Comparison of ENCODE assay signal across 15 cellular contexts in the genomic region with DNA sequence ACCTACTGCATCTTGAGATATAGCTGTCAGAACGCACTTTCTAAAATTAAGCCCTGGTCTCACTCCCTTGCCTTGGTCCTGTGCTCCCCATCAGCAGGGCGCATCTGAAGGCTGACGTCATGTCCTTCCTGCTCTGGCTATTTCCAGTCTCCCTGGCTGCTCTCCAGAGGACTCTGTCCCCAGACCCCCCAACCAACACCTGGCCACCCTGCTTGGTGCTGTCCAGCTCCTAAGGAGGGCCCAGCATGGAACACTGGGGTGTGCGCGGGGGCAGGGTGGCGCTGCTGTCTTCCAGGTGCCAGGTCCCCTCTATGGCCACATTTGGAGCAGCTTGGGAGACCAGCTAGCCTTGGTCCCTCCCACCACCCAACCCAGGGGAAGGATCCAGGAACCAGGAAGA. TPM values are rescaled to one million over a fixed set of nuclear protein-coding genes. Genes with fewer than 3 reads are reported as not detected.
"Had no signal": no experiment of that assay in that cellular context is flagged by ENCODE, and none has a peak within 500 bp of the region (broad histone marks: within the 10 kb centered on the region; RNA-seq: fewer than 3 reads in every experiment).

No MANE protein-coding gene starts in this region.

- ATAC-seq: activated CD4-positive, CD25-positive, alpha-beta regulatory T cell treated with anti-CD3 and anti-CD28 coated beads, Interleukin-2, amount 50 U/mL, for 24 hours; activated CD8-positive, alpha-beta memory T cell treated with anti-CD3 and anti-CD28 coated beads, Interleukin-2, amount 10 ng/mL, durations not matched to agents 7 days and 5 days; pancreas; stimulated activated memory B cell treated with anti-CD40 and anti-IgM and Interleukin-4, amounts not matched to agents 10 μg/mL and 1 μg/mL and 100 μg/mL, for 72 hours had no signal

- H3K36me3 Mint-ChIP-seq: activated CD8-positive, alpha-beta memory T cell treated with anti-CD3 and anti-CD28 coated beads, Interleukin-2, amount 10 ng/mL, durations not matched to agents 7 days and 5 days; stimulated activated memory B cell treated with anti-CD40 and anti-IgM and Interleukin-4, amounts not matched to agents 10 μg/mL and 1 μg/mL and 100 μg/mL, for 72 hours had no signal

- H3K27ac ChIP-seq: esophagus muscularis mucosa, pancreas, thyroid gland, uterus had no signal

- H3K36me3 ChIP-seq: pancreas, thyroid gland, uterus had no signal

- H3K9me3 ChIP-seq: esophagus muscularis mucosa, pancreas, thyroid gland, uterus had no signal

- H3K4me1 ChIP-seq: pancreas, thyroid gland, uterus had no signal

- H3K9me3 Mint-ChIP-seq: nephron progenitor cell; stimulated activated memory B cell treated with anti-CD40 and anti-IgM and Interleukin-4, amounts not matched to agents 10 μg/mL and 1 μg/mL and 100 μg/mL, for 72 hours had no signal

- H3K4me3 ChIP-seq: esophagus muscularis mucosa, pancreas, thyroid gland, uterus had no signal

- H3K4me1 Mint-ChIP-seq: activated CD8-positive, alpha-beta memory T cell treated with anti-CD3 and anti-CD28 coated beads, Interleukin-2, amount 10 ng/mL, durations not matched to agents 7 days and 5 days; stimulated activated memory B cell treated with anti-CD40 and anti-IgM and Interleukin-4, amounts not matched to agents 10 μg/mL and 1 μg/mL and 100 μg/mL, for 72 hours had no signal

- DNase-seq: activated CD4-positive, alpha-beta T cell treated with anti-CD3 and anti-CD28 coated beads, Interleukin-2, amount 50 U/mL, for 48 hours; activated CD8-positive, alpha-beta memory T cell treated with anti-CD3 and anti-CD28 coated beads, Interleukin-2, amount 10 ng/mL, durations not matched to agents 7 days and 5 days; activated naive CD4-positive, alpha-beta T cell treated with anti-CD3 and anti-CD28 coated beads, Interleukin-2, amount 50 U/mL, for 16 hours; activated T-cell treated with anti-CD3 and anti-CD28 coated beads, Interleukin-2, amount 50 U/mL, for 1 hour; hippocampal formation; kidney; nephron progenitor cell; pancreas; uterus had no signal

- H3K27ac Mint-ChIP-seq: activated CD8-positive, alpha-beta memory T cell treated with anti-CD3 and anti-CD28 coated beads, Interleukin-2, amount 10 ng/mL, durations not matched to agents 7 days and 5 days; nephron progenitor cell; stimulated activated memory B cell treated with anti-CD40 and anti-IgM and Interleukin-4, amounts not matched to agents 10 μg/mL and 1 μg/mL and 100 μg/mL, for 72 hours had no signal

- H3K4me3 Mint-ChIP-seq: activated CD8-positive, alpha-beta memory T cell treated with anti-CD3 and anti-CD28 coated beads, Interleukin-2, amount 10 ng/mL, durations not matched to agents 7 days and 5 days; nephron progenitor cell; stimulated activated memory B cell treated with anti-CD40 and anti-IgM and Interleukin-4, amounts not matched to agents 10 μg/mL and 1 μg/mL and 100 μg/mL, for 72 hours had no signal

- H3K27me3 ChIP-seq: pancreas, thyroid gland, uterus had no signal

RNA-seq across cellular contexts. Expression of a gene that starts 8.3 kb away (rescaled TPM):
- total RNA-seq: activated CD8-positive, alpha-beta memory T cell treated with anti-CD3 and anti-CD28 coated beads, Interleukin-2, amount 10 ng/mL, durations not matched to agents 7 days and 5 days; mesenteric fat pad had no signal

RNA-seq across cellular contexts. Expression of a gene that starts 29.9 kb away (rescaled TPM):
- total RNA-seq: activated CD8-positive, alpha-beta memory T cell treated with anti-CD3 and anti-CD28 coated beads, Interleukin-2, amount 10 ng/mL, durations not matched to agents 7 days and 5 days had no signal

RNA-seq across cellular contexts. Expression of a gene that starts 52.3 kb away (rescaled TPM):
- total RNA-seq: activated CD8-positive, alpha-beta memory T cell treated with anti-CD3 and anti-CD28 coated beads, Interleukin-2, amount 10 ng/mL, durations not matched to agents 7 days and 5 days; kidney; lower leg skin; mesenteric fat pad; pancreas; thyroid gland had no signal
